Comparison of ENCODE assay signal across 8 cellular contexts in genomic region chr1:192805832-192806323, GRCh38. TPM values are rescaled to one million over a fixed set of nuclear protein-coding genes. Genes with fewer than 3 reads are reported as not detected.
DNase-seq lines count a peak whose midpoint lies in the region; FAIRE-seq and TF ChIP-seq lines count a peak whose summit lies in the region.

No MANE protein-coding gene starts in this region.

- no peak overlapping the region for H3K4me2 ChIP-seq in parathyroid adenoma (ENCODE audit: low read length)

- DNase-seq in AG08395 (ENCODE audit: low spot score) = peak; percentile 80
- DNase-seq in H7 = peak; percentile 42
- peak; percentile 63 for DNase-seq in LNCaP clone FGC (ENCODE audit: low read depth)
- DNase-seq in SKM-1 treated with dmso at 0.1 percent for 144 hours (lab: John Stamatoyannopoulos, UW; ENCODE audit: unreplicated experiment) = peak; percentile 99
- no peak for DNase-seq in esophagus muscularis mucosa (ENCODE audit: extremely low spot score)
- DNase-seq in 8988T = no peak

- H3K79me2 ChIP-seq in parathyroid adenoma = no peaks in the 10 kb centered on the region

- TF ChIP-seq CTCF in LNCaP clone FGC (IDR thresholded peaks at IDR 0.05; ENCODE audit: control insufficient read depth, extremely low read depth, insufficient read depth) = peak; percentile 65
- TF ChIP-seq CTCF in esophagus muscularis mucosa (IDR thresholded peaks at IDR 0.05) = peak; percentile 54 to 68 (median 55)
- peak; percentile 20 for TF ChIP-seq CTCF in parathyroid adenoma (IDR thresholded peaks at IDR 0.05)

- TF ChIP-seq POLR2A in esophagus muscularis mucosa (IDR thresholded peaks at IDR 0.05; ENCODE audit: low read depth) = no peak

- peak overlapping the region; percentile 90 to 97 (median 94) for H3K27ac ChIP-seq in esophagus muscularis mucosa (replicated peaks in 1 of 4)
- H3K27ac ChIP-seq in parathyroid adenoma = no peak overlapping the region

- WGBS in esophagus muscularis mucosa = 76% methylated on average over 2 of the region's 2 CpGs

- intact Hi-C loops in esophagus muscularis mucosa (cut with DNase I) = loop anchor here (5.0 to 10.0 kb wide), 4 partner anchors 101 to 334 kb away; partner anchors contain the start of gene CDC73

- FAIRE-seq in G401.6 (lab: Jason Lieb, UNC) = peak; percentile 94

- H3K36me3 ChIP-seq in H7 (replicated peaks; ENCODE audit: control insufficient read depth, insufficient read depth, low read length) (peaks cover 7% of the 10 kb centered on the region), esophagus muscularis mucosa (peaks cover 0 to 10% (median 7%) of the 10 kb centered on the region in 4 donors), parathyroid adenoma (ENCODE audit: control insufficient read depth, insufficient read depth, low read length) (no peaks in the 10 kb centered on the region)

- no peak overlapping the region for H3K9ac ChIP-seq in parathyroid adenoma

- H3K27me3 ChIP-seq in H7 (ENCODE audit: control insufficient read depth, insufficient read depth, low read length) (peaks cover 2% of the 10 kb centered on the region; the same call in 1 of the 2 replicates), esophagus muscularis mucosa (no peaks in the 10 kb centered on the region), parathyroid adenoma (ENCODE audit: control insufficient read depth, insufficient read depth, low read length) (no peaks in the 10 kb centered on the region)

- H3K4me3 ChIP-seq in H7 (ENCODE audit: insufficient read depth, low read depth, low read length) = no peak overlapping the region
- H3K4me3 ChIP-seq in LNCaP clone FGC (ENCODE audit: low read depth, low read length) = no peak overlapping the region
- peak overlapping the region in 1 of 4 donors; percentile 72 for H3K4me3 ChIP-seq in esophagus muscularis mucosa
- no peak overlapping the region for H3K4me3 ChIP-seq in parathyroid adenoma (ENCODE audit: low read depth, low read length)

- peaks cover 5 to 18% (median 12%) of the 10 kb centered on the region in 4 donors for H3K4me1 ChIP-seq in esophagus muscularis mucosa
- peaks cover 6% of the 10 kb centered on the region for H3K4me1 ChIP-seq in parathyroid adenoma

- TF ChIP-seq EP300 in esophagus muscularis mucosa (IDR thresholded peaks at IDR 0.05) = no peak

- H3K9me3 ChIP-seq in esophagus muscularis mucosa (no peaks in the 10 kb centered on the region), parathyroid adenoma (ENCODE audit: control insufficient read depth, low read length) (no peaks in the 10 kb centered on the region)

- H2AFZ ChIP-seq in parathyroid adenoma = no peak overlapping the region

RNA-seq across cellular contexts. Expression of gene RGS2, which starts 3.0 kb away (rescaled TPM):
- total RNA-seq in H7 (2014; rRNA removed; shearing (Covaris generic)) = 23.3 and 36.4 TPM in 2 replicates
- total RNA-seq in esophagus muscularis mucosa = 100 to 1,000 TPM; 337 to 754 (median 525) TPM

Comparison
In these comparisons a context has a peak if more than half of its experiments do, and no peak if none do; other contexts are left out.
1. DNase-seq: peak in AG08395 (single experiment), H7 (single experiment), LNCaP clone FGC (single experiment) and SKM-1 treated with dmso at 0.1 percent for 144 hours (single experiment); none in esophagus muscularis mucosa (single experiment) and 8988T (single experiment).
2. Peak in every context shown above with its lines, with median percentiles within 50 percentile points of each other: CTCF ChIP-seq.